Comparison of ENCODE assay signal across 16 cellular contexts in genomic region chr6:130677312-130677711, GRCh38.
DNase-seq lines count a peak whose midpoint lies in the region; ATAC-seq and TF ChIP-seq lines count a peak whose summit lies in the region.
"Had no signal": no experiment of that assay in that cellular context is flagged by ENCODE, and none has a peak within 500 bp of the region (broad histone marks: within the 10 kb centered on the region; RNA-seq: fewer than 3 reads in every experiment).

No MANE protein-coding gene starts in this region.

- H3K36me3 ChIP-seq in GM06990 (ENCODE audit: control insufficient read depth, insufficient read depth, low read length), result no peaks in the 10 kb centered on the region
- H3K36me3 ChIP-seq: HAP-1 had no signal

- ATAC-seq in activated CD4-positive, CD25-positive, alpha-beta regulatory T cell treated with anti-CD3 and anti-CD28 coated beads, Interleukin-2, amount 50 U/mL, for 24 hours, result peak; percentile 30 to 35
- ATAC-seq in HG03565 (IDR thresholded peaks at IDR 0.05; ENCODE audit: unreplicated experiment) (peak; percentile 54), HG03342 (IDR thresholded peaks at IDR 0.05; ENCODE audit: unreplicated experiment) (no peak)
- ATAC-seq in stimulated activated naive CD8-positive, alpha-beta T cell treated with anti-CD3 and anti-CD28 coated beads, Interleukin-15, amount 100 ng/mL, for 72 hours, result peak; percentile 76
- ATAC-seq: CD8-positive, alpha-beta T cell had no signal

- no peaks in the 10 kb centered on the region for H3K27me3 ChIP-seq in GM06990 (replicated peaks; ENCODE audit: control insufficient read depth, insufficient read depth, low read length)

- peaks cover 18% of the 10 kb centered on the region in 2 donors for H3K9me3 Mint-ChIP-seq in stimulated activated naive CD8-positive, alpha-beta T cell treated with anti-CD3 and anti-CD28 coated beads, Interleukin-15, amount 100 ng/mL, for 72 hours

- H3K4me3 ChIP-seq in GM06990 (replicated peaks; ENCODE audit: low read depth, low read length), result no peak overlapping the region
- H3K4me3 ChIP-seq: HAP-1 had no signal

- no peaks in the 10 kb centered on the region for H3K27me3 Mint-ChIP-seq in stimulated activated naive CD8-positive, alpha-beta T cell treated with anti-CD3 and anti-CD28 coated beads, Interleukin-15, amount 100 ng/mL, for 72 hours

- no peak overlapping the region for H3K4me3 Mint-ChIP-seq in stimulated activated naive CD8-positive, alpha-beta T cell treated with anti-CD3 and anti-CD28 coated beads, Interleukin-15, amount 100 ng/mL, for 72 hours
- H3K4me3 Mint-ChIP-seq: CD14-positive monocyte; CD8-positive, alpha-beta T cell had no signal

- H3K27ac Mint-ChIP-seq in stimulated activated naive CD8-positive, alpha-beta T cell treated with anti-CD3 and anti-CD28 coated beads, Interleukin-15, amount 100 ng/mL, for 72 hours, result no peak overlapping the region
- H3K27ac Mint-ChIP-seq: CD14-positive monocyte; CD8-positive, alpha-beta T cell had no signal

- no peak for DNase-seq in activated CD4-positive, CD25-positive, alpha-beta regulatory T cell treated with anti-CD3 and anti-CD28 coated beads, Interleukin-2, amount 50 U/mL, for 72 hours
- DNase-seq in GM06990 (ENCODE audit: extremely low read depth, insufficient read length) (peak; percentile 15), NCI-H69 (lab: John Stamatoyannopoulos, UW) (no peak), SK-N-DZ (ENCODE audit: low spot score) (no peak)
- no peak for DNase-seq in stimulated activated naive CD8-positive, alpha-beta T cell treated with anti-CD3 and anti-CD28 coated beads, Interleukin-15, amount 100 ng/mL, for 72 hours
- DNase-seq: CD8-positive, alpha-beta T cell; COR-L47; DND-41; GDM1; IMR-90; KBM-7 had no signal

- H3K4me1 Mint-ChIP-seq in stimulated activated naive CD8-positive, alpha-beta T cell treated with anti-CD3 and anti-CD28 coated beads, Interleukin-15, amount 100 ng/mL, for 72 hours, result peaks cover 13% of the 10 kb centered on the region
- H3K4me1 Mint-ChIP-seq: CD14-positive monocyte had no signal

- no peak for TF ChIP-seq CTCF in GM06990 (IDR thresholded peaks at IDR 0.05; ENCODE audit: insufficient read depth, low read length, poor library complexity, severe bottlenecking)
